Comparison of ENCODE assay signal across 1 cellular context in the genomic region with DNA sequence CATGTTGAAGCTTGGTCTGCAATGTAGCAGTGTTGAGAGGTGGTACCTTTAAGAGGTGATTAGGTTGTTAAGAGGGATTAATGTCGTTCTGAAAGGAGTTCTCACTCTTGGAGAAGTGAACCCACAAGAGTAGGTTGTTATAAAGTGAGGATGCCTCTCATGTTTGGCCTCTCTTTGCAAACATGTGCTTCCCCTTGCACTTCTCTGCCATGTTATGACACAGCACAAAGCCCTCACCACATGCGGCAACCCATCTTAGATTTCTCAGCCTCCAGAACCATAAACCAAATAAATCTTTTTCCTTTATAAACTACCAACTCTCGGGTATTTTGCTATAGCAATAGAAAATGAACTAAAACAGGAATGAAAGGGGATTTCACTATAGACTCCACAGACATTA.
TF ChIP-seq lines count a peak whose summit lies in the region.

No MANE protein-coding gene starts in this region.

TF ChIP-seq in IMR-90, 13 proteins besides CTCF, POLR2A, EP300 and RAD21 (continued from another document):
- TF ChIP-seq, protein P1, sequence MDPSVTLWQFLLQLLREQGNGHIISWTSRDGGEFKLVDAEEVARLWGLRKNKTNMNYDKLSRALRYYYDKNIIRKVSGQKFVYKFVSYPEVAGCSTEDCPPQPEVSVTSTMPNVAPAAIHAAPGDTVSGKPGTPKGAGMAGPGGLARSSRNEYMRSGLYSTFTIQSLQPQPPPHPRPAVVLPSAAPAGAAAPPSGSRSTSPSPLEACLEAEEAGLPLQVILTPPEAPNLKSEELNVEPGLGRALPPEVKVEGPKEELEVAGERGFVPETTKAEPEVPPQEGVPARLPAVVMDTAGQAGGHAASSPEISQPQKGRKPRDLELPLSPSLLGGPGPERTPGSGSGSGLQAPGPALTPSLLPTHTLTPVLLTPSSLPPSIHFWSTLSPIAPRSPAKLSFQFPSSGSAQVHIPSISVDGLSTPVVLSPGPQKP (IDR thresholded peaks at IDR 0.05; ENCODE audit: borderline replicate concordance, low read depth, low read length) = no peak
- TF ChIP-seq MAZ (IDR thresholded peaks at IDR 0.05; ENCODE audit: borderline replicate concordance, low read depth, low read length) (no peak), SMC3 (IDR thresholded peaks at IDR 0.05; ENCODE audit: low read depth, low read length) (no peak), MXI1 (IDR thresholded peaks at IDR 0.05; ENCODE audit: borderline replicate concordance, low read depth, low read length) (no peak), BHLHE40 (IDR thresholded peaks at IDR 0.05; ENCODE audit: low read depth, low read length) (no peak), RCOR1 (IDR thresholded peaks at IDR 0.05; ENCODE audit: insufficient replicate concordance, low read length) (no peak), MAFK (IDR thresholded peaks at IDR 0.05; ENCODE audit: low read depth, low read length) (no peak), FOS (IDR thresholded peaks at IDR 0.05; ENCODE audit: low read depth, low read length) (no peak)
